Comparison of ENCODE assay signal across 1 cellular context in genomic region chr20:64264091-64264490, GRCh38.
TF ChIP-seq lines count a peak whose summit lies in the region.

No MANE protein-coding gene starts in this region.

TF ChIP-seq in K562, 482 proteins besides CTCF, POLR2A, EP300 and RAD21 (continued from another document):
- TF ChIP-seq ZNF655 (CRISPR knock-in tag; IDR thresholded peaks at IDR 0.05) (no peak), ZBTB49 (CRISPR knock-in tag; IDR thresholded peaks at IDR 0.05; ENCODE audit: borderline replicate concordance) (no peak), LEF1 (IDR thresholded peaks at IDR 0.05) (no peak), SMC3 (conservative IDR thresholded peaks at IDR 0.05; ENCODE audit: insufficient read depth, low read depth, low read length) (no peak), HDGF (IDR thresholded peaks at IDR 0.05) (no peak), IFI16 (CRISPR knock-in tag; IDR thresholded peaks at IDR 0.05) (no peak), PRPF4 (IDR thresholded peaks at IDR 0.05; ENCODE audit: insufficient read depth, low read depth, low read length, poor library complexity, severe bottlenecking) (no peak), MYBL2 (IDR thresholded peaks at IDR 0.05; ENCODE audit: low read depth) (no peak), MYBL2 (CRISPR knock-in tag; IDR thresholded peaks at IDR 0.05; ENCODE audit: borderline replicate concordance) (no peak), POLR3A (IDR thresholded peaks at IDR 0.05; ENCODE audit: borderline replicate concordance, extremely low read depth, insufficient read depth, insufficient read length) (no peak), ATF3 (IDR thresholded peaks at IDR 0.05) (no peak), ATF3 (CRISPR knock-in tag; conservative IDR thresholded peaks at IDR 0.05) (no peak), MEF2D (tag; conservative IDR thresholded peaks at IDR 0.05; ENCODE audit: low read depth) (no peak), THAP7 (CRISPR knock-in tag; IDR thresholded peaks at IDR 0.05) (no peak), ZNF444 (CRISPR knock-in tag; IDR thresholded peaks at IDR 0.05) (no peak), E2F4 (CRISPR knock-in tag; IDR thresholded peaks at IDR 0.05; ENCODE audit: low read depth) (no peak), NFE2 (IDR thresholded peaks at IDR 0.05; ENCODE audit: low read depth) (no peak)
